Comparison of ENCODE assay signal across 1 cellular context in genomic region chr1:200150721-200151120, GRCh38.
TF ChIP-seq lines count a peak whose summit lies in the region.

No MANE protein-coding gene starts in this region.

TF ChIP-seq in K562, 482 proteins besides CTCF, POLR2A, EP300 and RAD21 (continued from another document and continues in another):
- TF ChIP-seq ZNF253 (CRISPR knock-in tag; conservative IDR thresholded peaks at IDR 0.05) (no peak), ZNF12 (CRISPR knock-in tag; IDR thresholded peaks at IDR 0.05) (no peak), AFF4 (CRISPR knock-in tag; IDR thresholded peaks at IDR 0.05) (no peak), ZNF511 (CRISPR knock-in tag; IDR thresholded peaks at IDR 0.05) (no peak), HNRNPL (IDR thresholded peaks at IDR 0.05; ENCODE audit: low read depth, low read length) (no peak), ZNF586 (CRISPR knock-in tag; conservative IDR thresholded peaks at IDR 0.05) (no peak), MBD2 (IDR thresholded peaks at IDR 0.05; ENCODE audit: borderline replicate concordance, low read depth) (no peak), CHD1 (IDR thresholded peaks at IDR 0.05; ENCODE audit: low read length) (no peak), SMARCE1 (IDR thresholded peaks at IDR 0.05) (peak; percentile 67), TCF15 (CRISPR knock-in tag; IDR thresholded peaks at IDR 0.05) (no peak), ZNF699 (CRISPR knock-in tag; IDR thresholded peaks at IDR 0.05; ENCODE audit: insufficient replicate concordance) (no peak), IRF1 (CRISPR knock-in tag; IDR thresholded peaks at IDR 0.05; ENCODE audit: borderline replicate concordance) (no peak), RBM15 (IDR thresholded peaks at IDR 0.05; ENCODE audit: insufficient read depth, low read length) (no peak), ZNF592 (IDR thresholded peaks at IDR 0.05) (peak; percentile 31; the same call in 1 of the 2 replicates), RBM25 (IDR thresholded peaks at IDR 0.05; ENCODE audit: low read depth, low read length, severe bottlenecking) (no peak), LCOR (CRISPR knock-in tag; IDR thresholded peaks at IDR 0.05) (peak; percentile 22; the same call in 1 of the 2 replicates), USF2 (CRISPR knock-in tag; IDR thresholded peaks at IDR 0.05) (no peak), HOXB6 (CRISPR knock-in tag; IDR thresholded peaks at IDR 0.05; ENCODE audit: borderline replicate concordance) (no peak), ZFPM2 (CRISPR knock-in tag; IDR thresholded peaks at IDR 0.05) (no peak), HSF4 (CRISPR knock-in tag; IDR thresholded peaks at IDR 0.05; ENCODE audit: borderline replicate concordance) (no peak), TEAD2 (tag; IDR thresholded peaks at IDR 0.05) (no peak), SP2 (IDR thresholded peaks at IDR 0.05; ENCODE audit: extremely low read depth, low read depth, low read length, poor library complexity, severe bottlenecking) (no peak), ATF4 (CRISPR knock-in tag; IDR thresholded peaks at IDR 0.05) (no peak), SAP30 (IDR thresholded peaks at IDR 0.05; ENCODE audit: borderline replicate concordance, insufficient read depth, low read depth, low read length, poor library complexity, severe bottlenecking) (no peak), ERF (CRISPR knock-in tag; IDR thresholded peaks at IDR 0.05) (no peak), SAFB2 (IDR thresholded peaks at IDR 0.05; ENCODE audit: borderline replicate concordance, low read depth, low read length, severe bottlenecking) (no peak), CBX8 (IDR thresholded peaks at IDR 0.05; ENCODE audit: borderline replicate concordance, extremely low read depth, low read depth, low read length, poor library complexity, severe bottlenecking) (no peak), VEZF1 (CRISPR knock-in tag; IDR thresholded peaks at IDR 0.05) (peak; percentile 30; the same call in 1 of the 2 replicates), ZNF239 (CRISPR knock-in tag; IDR thresholded peaks at IDR 0.05) (no peak), GMEB1 (CRISPR knock-in tag; IDR thresholded peaks at IDR 0.05) (peak; percentile 37; the same call in 1 of the 2 replicates), ZNF79 (CRISPR knock-in tag; IDR thresholded peaks at IDR 0.05; ENCODE audit: low read depth) (0 out of 2 replicates have a peak, but pooled peaks have one; percentile 50), ZNF232 (CRISPR knock-in tag; IDR thresholded peaks at IDR 0.05) (no peak), E2F8 (IDR thresholded peaks at IDR 0.05; ENCODE audit: low read depth, partially characterized antibody) (no peak), NFIC (IDR thresholded peaks at IDR 0.05) (no peak)
